ENCODE assay signal across 8 cellular contexts in genomic region chr2:111705206-111705605, GRCh38.
DNase-seq lines count a peak whose midpoint lies in the region; ATAC-seq and TF ChIP-seq lines count a peak whose summit lies in the region.
"Had no signal": no experiment of that assay in that cellular context is flagged by ENCODE, and none has a peak within 500 bp of the region (broad histone marks: within the 10 kb centered on the region; RNA-seq: fewer than 3 reads in every experiment).

No MANE protein-coding gene starts in this region.

- no peaks in the 10 kb centered on the region for H3K9me2 ChIP-seq in SU-DHL-6 (replicated peaks; ENCODE audit: insufficient read depth, low read length)

- in situ Hi-C loops in HAP-1 (cut with MboI; ENCODE audit: low sequenced_read_pairs), result loop anchor here (10.0 kb wide), 1 partner anchor 590 kb away; no protein-coding TSS in a partner anchor

- no peak overlapping the region for H2AFZ ChIP-seq in SU-DHL-6 (ENCODE audit: low read depth, low read length, severe bottlenecking)

- peak overlapping the region; percentile 95 for H3K27ac ChIP-seq in SU-DHL-6 (ENCODE audit: low read depth, low read length)
- peak overlapping the region; percentile 42 to 72 for H3K27ac ChIP-seq in mucosa of rectum (ENCODE audit: low read depth in 2 of 2, low read length in 2 of 2)

- peaks cover 28% of the 10 kb centered on the region for H3F3A ChIP-seq in SU-DHL-6 (ENCODE audit: insufficient read depth)

- peak overlapping the region; percentile 25 for H3K4me3 ChIP-seq in SU-DHL-6 (ENCODE audit: insufficient read depth, low read length, poor library complexity, severe bottlenecking)
- H3K4me3 ChIP-seq in mucosa of rectum (ENCODE audit: low read length in 2 of 2), result no peak overlapping the region
- no peak overlapping the region for H3K4me3 ChIP-seq in HAP-1

- H3K9me3 ChIP-seq in SU-DHL-6 (ENCODE audit: insufficient read depth, low read length) (no peaks in the 10 kb centered on the region), mucosa of rectum (ENCODE audit: control insufficient read depth in 2 of 2, low read length in 2 of 2) (no peaks in the 10 kb centered on the region), HAP-1 (no peaks in the 10 kb centered on the region)

- ATAC-seq in GM19438 (IDR thresholded peaks at IDR 0.05; ENCODE audit: low read depth, unreplicated experiment) (peak; percentile 33), HG02759 (IDR thresholded peaks at IDR 0.05; ENCODE audit: unreplicated experiment) (peak; percentile 32), GM19455 (IDR thresholded peaks at IDR 0.05; ENCODE audit: unreplicated experiment) (no peak)

- H3K36me3 ChIP-seq in SU-DHL-6 (ENCODE audit: low read length) (no peaks in the 10 kb centered on the region), mucosa of rectum (ENCODE audit: control insufficient read depth in 2 of 2, insufficient read depth in 2 of 2, low read length in 2 of 2) (no peaks in the 10 kb centered on the region), HAP-1 (replicated peaks) (no peaks in the 10 kb centered on the region)

- H4K20me1 ChIP-seq in SU-DHL-6 (ENCODE audit: low read depth, low read length), result no peaks in the 10 kb centered on the region

- H3K4me2 ChIP-seq in SU-DHL-6 (ENCODE audit: low read depth, low read length, poor library complexity, severe bottlenecking), result peak overlapping the region; percentile 78

- H3K27me3 ChIP-seq in SU-DHL-6 (ENCODE audit: low read length) (no peaks in the 10 kb centered on the region), mucosa of rectum (ENCODE audit: control insufficient read depth in 2 of 2, insufficient read depth in 2 of 2, low read length in 2 of 2) (no peaks in the 10 kb centered on the region), HAP-1 (ENCODE audit: low read depth) (no peaks in the 10 kb centered on the region)

- H3K9ac ChIP-seq in SU-DHL-6 (ENCODE audit: low read length) (peak overlapping the region; percentile 56), mucosa of rectum (ENCODE audit: low read depth in 1 of 2, low read length in 2 of 2) (no peak overlapping the region)

- H3K79me2 ChIP-seq in SU-DHL-6 (ENCODE audit: insufficient read depth, low read length), result no peaks in the 10 kb centered on the region

- DNase-seq in activated CD4-positive, alpha-beta T cell treated with anti-CD3 and anti-CD28 coated beads, Interleukin-2, amount 50 U/mL, for 48 hours, result no peak
- no peak for DNase-seq in HAP-1 (ENCODE audit: low spot score in 2 of 2)
- DNase-seq: midbrain had no signal

- peaks cover 6 to 10% of the 10 kb centered on the region in 2 donors for H3K4me1 ChIP-seq in mucosa of rectum (ENCODE audit: control insufficient read depth in 2 of 2, insufficient read depth in 2 of 2, low read length in 2 of 2)
- H3K4me1 ChIP-seq in HAP-1, result no peaks in the 10 kb centered on the region

- no peak for TF ChIP-seq CTCF in SU-DHL-6 (IDR thresholded peaks at IDR 0.05; ENCODE audit: insufficient read depth, low read length, poor library complexity, severe bottlenecking)
